ENCODE assay signal across 8 cellular contexts in genomic region chr1:19484793-19485361, GRCh38. TPM values are rescaled to one million over a fixed set of nuclear protein-coding genes. Genes with fewer than 3 reads are reported as not detected.
A peak's percentile ranks its signal among the peaks of the same experiment; 100 is the strongest.
DNase-seq lines count a peak whose midpoint lies in the region; ATAC-seq and TF ChIP-seq lines count a peak whose summit lies in the region.

No MANE protein-coding gene starts in this region.

- no peaks in the 10 kb centered on the region for H3K9me2 ChIP-seq in GM23338 (ENCODE audit: insufficient read depth)

- DNase-seq in GM03348 (ENCODE audit: low spot score) (peak; percentile 62), GM23338 (ENCODE audit: low spot score) (peak; percentile 61), M059J (ENCODE audit: low read depth) (peak; percentile 37), kidney tubule cell (ENCODE audit: low spot score) (peak; percentile 30), NK-92 (lab: John Stamatoyannopoulos, UW; ENCODE audit: unreplicated experiment) (no peak), NCI-H226 (no peak)

- H4K20me1 ChIP-seq in GM23338 (replicated peaks; ENCODE audit: insufficient read depth), result peaks cover 22% of the 10 kb centered on the region

- H3K27me3 Mint-ChIP-seq in GM23338 (ENCODE audit: insufficient read depth, low read depth, poor library complexity), result peaks cover 28% of the 10 kb centered on the region
- H3K27me3 Mint-ChIP-seq in brain, result no peaks in the 10 kb centered on the region

- H3F3A ChIP-seq in GM23338 (replicated peaks; ENCODE audit: low read depth), result peaks cover 21% of the 10 kb centered on the region

- peaks cover 60% of the 10 kb centered on the region for H3K79me2 ChIP-seq in GM23338 (replicated peaks; ENCODE audit: insufficient read depth)

- H3K9ac ChIP-seq in stomach smooth muscle (ENCODE audit: low read length in 2 of 2), result peak overlapping the region; percentile 96 to 98

- peak overlapping the region; percentile 96 for H3K27ac Mint-ChIP-seq in GM23338
- peak overlapping the region; percentile 86 to 97 (median 91) for H3K27ac Mint-ChIP-seq in brain

- no peaks in the 10 kb centered on the region for H3K9me3 Mint-ChIP-seq in GM23338
- no peaks in the 10 kb centered on the region for H3K9me3 Mint-ChIP-seq in brain

- no peak overlapping the region for H2AFZ ChIP-seq in GM23338

- H3K4me1 ChIP-seq in GM23338 (ENCODE audit: insufficient read depth) (peaks cover 56% of the 10 kb centered on the region), stomach smooth muscle (ENCODE audit: control insufficient read depth, insufficient read depth, low read length) (peaks cover 57% of the 10 kb centered on the region)

- H3K36me3 Mint-ChIP-seq in GM23338 (ENCODE audit: low read depth) (peaks cover 18% of the 10 kb centered on the region), brain (peaks cover 6% of the 10 kb centered on the region)

- H3K27ac ChIP-seq in GM23338 (ENCODE audit: low read depth) (peak overlapping the region; percentile 93), stomach smooth muscle (ENCODE audit: low read length) (peak overlapping the region; percentile 97)

- H3K9me3 ChIP-seq in stomach smooth muscle (ENCODE audit: control insufficient read depth in 2 of 2, low read length in 2 of 2), result no peaks in the 10 kb centered on the region

- H3K36me3 ChIP-seq in GM23338 (ENCODE audit: insufficient read depth), result no peaks in the 10 kb centered on the region
- H3K36me3 ChIP-seq in stomach smooth muscle (ENCODE audit: control insufficient read depth in 2 of 2, insufficient read depth in 2 of 2, low read length in 2 of 2), result peaks cover 0 to 2% of the 10 kb centered on the region in 2 donors

- H3K27me3 ChIP-seq in GM23338 (ENCODE audit: insufficient read depth), result no peaks in the 10 kb centered on the region
- no peaks in the 10 kb centered on the region for H3K27me3 ChIP-seq in stomach smooth muscle (ENCODE audit: control insufficient read depth in 1 of 2, insufficient read depth in 2 of 2, low read length in 2 of 2)

- ATAC-seq in GM23338, result peak; percentile 15

- H3K4me3 Mint-ChIP-seq in GM23338, result peak overlapping the region; percentile 95
- peak overlapping the region; percentile 94 to 98 (median 97) for H3K4me3 Mint-ChIP-seq in brain

- H3K4me3 ChIP-seq in GM23338 (peak overlapping the region; percentile 97), stomach smooth muscle (ENCODE audit: low read length in 2 of 2) (peak overlapping the region; percentile 92 to 95)

- peaks cover 52% of the 10 kb centered on the region for H3K4me1 Mint-ChIP-seq in GM23338
- H3K4me1 Mint-ChIP-seq in brain, result peaks cover 63% of the 10 kb centered on the region

- TF ChIP-seq CTCF in GM23338 (conservative IDR thresholded peaks at IDR 0.05; ENCODE audit: low read depth in 2 of 2), result no peak
- no peak for TF ChIP-seq CTCF in brain (conservative IDR thresholded peaks at IDR 0.05)

- H3K4me2 ChIP-seq in GM23338, result peak overlapping the region; percentile 93

TF ChIP-seq in GM23338, 12 proteins besides CTCF, POLR2A, EP300 and RAD21:
- peak; percentile 13; the same call in 1 of the 2 replicates for TF ChIP-seq POLR2AphosphoS5 (IDR thresholded peaks at IDR 0.05; ENCODE audit: low read depth)
- no peak for TF ChIP-seq EZH2phosphoT487 (IDR thresholded peaks at IDR 0.05; ENCODE audit: unreplicated experiment)
- no peak for TF ChIP-seq CREB1 (CRISPR knock-in tag; IDR thresholded peaks at IDR 0.05; ENCODE audit: low read depth)
TF ChIP-seq in GM23338: peak in this region for 1.

RNA-seq across cellular contexts. Expression of gene CAPZB, which starts 0.5 kb away (rescaled TPM):
- total RNA-seq in GM23338 (2014; rRNA removed; shearing (Covaris generic)), result 183 and 195 TPM in 2 replicates
- polyA plus RNA-seq in GM23338 (2016; fragmentation: Nextera tagmentation; extraction: Ambion mirVana) (320 and 348 TPM in 2 replicates), brain (ENCODE audit: insufficient read depth, low read depth, low replicate concordance) (495 TPM)
- 183 and 192 TPM in 2 replicates for total RNA-seq in M059J (2014; rRNA removed; shearing (Covaris generic))

Comparison
In these comparisons a context has a peak if more than half of its experiments do, and no peak if none do; other contexts are left out.
1. DNase-seq: peak in GM03348 (single experiment), GM23338 (single experiment), M059J (single experiment) and kidney tubule cell (single experiment); none in NK-92 (single experiment) and NCI-H226 (single experiment).